ENCODE assay signal across 14 cellular contexts in the genomic region with DNA sequence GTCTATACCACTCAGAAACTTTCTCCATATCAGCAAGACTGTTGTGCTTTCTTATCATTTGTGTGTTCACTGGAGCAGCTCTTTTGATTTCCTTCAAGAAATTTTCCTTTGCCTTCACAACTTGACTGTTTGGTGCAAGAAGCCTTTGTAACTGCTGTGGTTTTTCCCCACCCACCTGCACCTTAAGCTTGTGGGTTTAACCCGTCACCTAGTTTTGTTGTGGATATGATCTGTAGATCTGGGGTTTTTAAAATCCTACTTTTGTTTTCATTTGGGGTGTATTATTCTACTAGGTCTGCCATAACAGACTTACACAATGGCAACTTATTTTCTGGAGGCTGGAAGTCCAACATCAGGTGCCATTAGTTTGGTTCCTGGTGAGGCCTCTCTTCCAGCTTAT.
DNase-seq lines count a peak whose midpoint lies in the region; ATAC-seq lines count a peak whose summit lies in the region.
"Had no signal": no experiment of that assay in that cellular context is flagged by ENCODE, and none has a peak within 500 bp of the region (broad histone marks: within the 10 kb centered on the region; RNA-seq: fewer than 3 reads in every experiment).

No MANE protein-coding gene starts in this region.

- peaks cover 12% of the 10 kb centered on the region for H3K36me3 Mint-ChIP-seq in T-helper 1 cell treated with Interleukin-12 subunit alpha and Interleukin-12 subunit beta and Interleukin-4 antibody, amounts not matched to agents 30 μg/mL and 1 μg/mL, for 36 hours (ENCODE audit: low read depth)
- no peaks in the 10 kb centered on the region for H3K36me3 Mint-ChIP-seq in activated T-cell treated with anti-CD3 and anti-CD28 coated beads, Interleukin-2, amount 50 U/mL, for 24 hours (ENCODE audit: low read depth)
- H3K36me3 Mint-ChIP-seq in stimulated activated naive B cell treated with anti-CD40 and anti-IgM and Interleukin-4, amounts not matched to agents 10 μg/mL and 1 μg/mL and 100 μg/mL, for 72 hours, result peaks cover 8 to 12% of the 10 kb centered on the region in 2 donors

- peak overlapping the region; percentile 76 for H3K27ac Mint-ChIP-seq in T-helper 1 cell treated with Interleukin-12 subunit alpha and Interleukin-12 subunit beta and Interleukin-4 antibody, amounts not matched to agents 30 μg/mL and 1 μg/mL, for 36 hours
- H3K27ac Mint-ChIP-seq in activated T-cell treated with anti-CD3 and anti-CD28 coated beads, Interleukin-2, amount 50 U/mL, for 24 hours, result peak overlapping the region; percentile 30
- H3K27ac Mint-ChIP-seq in stimulated activated naive B cell treated with anti-CD40 and anti-IgM and Interleukin-4, amounts not matched to agents 10 μg/mL and 1 μg/mL and 100 μg/mL, for 72 hours, result peak overlapping the region; percentile 80
- H3K27ac Mint-ChIP-seq: GM23338, nephron had no signal

- peaks cover 12% of the 10 kb centered on the region for H3K4me1 Mint-ChIP-seq in T-helper 1 cell treated with Interleukin-12 subunit alpha and Interleukin-12 subunit beta and Interleukin-4 antibody, amounts not matched to agents 30 μg/mL and 1 μg/mL, for 36 hours (ENCODE audit: low read depth)
- peaks cover 27% of the 10 kb centered on the region for H3K4me1 Mint-ChIP-seq in activated T-cell treated with anti-CD3 and anti-CD28 coated beads, Interleukin-2, amount 50 U/mL, for 24 hours (ENCODE audit: low read depth)
- H3K4me1 Mint-ChIP-seq in stimulated activated naive B cell treated with anti-CD40 and anti-IgM and Interleukin-4, amounts not matched to agents 10 μg/mL and 1 μg/mL and 100 μg/mL, for 72 hours, result peaks cover 6 to 7% of the 10 kb centered on the region in 2 donors
- H3K4me1 Mint-ChIP-seq: GM23338, nephron had no signal

- ATAC-seq in stimulated activated naive B cell treated with anti-CD40 and anti-IgM and Interleukin-4, amounts not matched to agents 10 μg/mL and 1 μg/mL and 100 μg/mL, for 72 hours (replicated peaks), result peak; percentile 83 to 93
- no peak for ATAC-seq in GM21528 (IDR thresholded peaks at IDR 0.05; ENCODE audit: low FRiP score, unreplicated experiment)
- ATAC-seq: GM23338 had no signal

- DNase-seq in T-helper 1 cell, result no peak
- peak; percentile 55 for DNase-seq in activated T-cell treated with anti-CD3 and anti-CD28 coated beads, Interleukin-2, amount 50 U/mL, for 24 hours
- DNase-seq in stimulated activated CD4-positive, alpha-beta T cell treated with anti-CD3 and anti-CD28 coated beads, Interleukin-15, amount 100 ng/mL, for 24 hours, result peak; percentile 77
- DNase-seq in stimulated activated naive B cell treated with anti-CD40 and anti-IgM and Interleukin-4, amounts not matched to agents 10 μg/mL and 1 μg/mL and 100 μg/mL, for 72 hours, result peak; percentile 44
- DNase-seq in NCI-H345 treated with DMSO at 0.1 percent for 48 hours (lab: John Stamatoyannopoulos, UW; ENCODE audit: unreplicated experiment), result no peak
- no peak for DNase-seq in GM19240 (ENCODE audit: insufficient read length, low spot score)
- DNase-seq: Caco-2, NCI-H524, RPMI8226, transverse colon had no signal

- H3K4me3 Mint-ChIP-seq in T-helper 1 cell treated with Interleukin-12 subunit alpha and Interleukin-12 subunit beta and Interleukin-4 antibody, amounts not matched to agents 30 μg/mL and 1 μg/mL, for 36 hours, result peak overlapping the region; percentile 43
- no peak overlapping the region for H3K4me3 Mint-ChIP-seq in activated T-cell treated with anti-CD3 and anti-CD28 coated beads, Interleukin-2, amount 50 U/mL, for 24 hours
- H3K4me3 Mint-ChIP-seq in stimulated activated naive B cell treated with anti-CD40 and anti-IgM and Interleukin-4, amounts not matched to agents 10 μg/mL and 1 μg/mL and 100 μg/mL, for 72 hours, result no peak overlapping the region
- H3K4me3 Mint-ChIP-seq: GM23338, nephron had no signal

- peaks cover 42% of the 10 kb centered on the region for H3K9me3 Mint-ChIP-seq in T-helper 1 cell treated with Interleukin-12 subunit alpha and Interleukin-12 subunit beta and Interleukin-4 antibody, amounts not matched to agents 30 μg/mL and 1 μg/mL, for 36 hours
- peaks cover 16% of the 10 kb centered on the region for H3K9me3 Mint-ChIP-seq in activated T-cell treated with anti-CD3 and anti-CD28 coated beads, Interleukin-2, amount 50 U/mL, for 24 hours
- peaks cover 11 to 15% of the 10 kb centered on the region in 2 donors for H3K9me3 Mint-ChIP-seq in stimulated activated naive B cell treated with anti-CD40 and anti-IgM and Interleukin-4, amounts not matched to agents 10 μg/mL and 1 μg/mL and 100 μg/mL, for 72 hours

- peaks cover 12% of the 10 kb centered on the region for H3K27me3 Mint-ChIP-seq in T-helper 1 cell treated with Interleukin-12 subunit alpha and Interleukin-12 subunit beta and Interleukin-4 antibody, amounts not matched to agents 30 μg/mL and 1 μg/mL, for 36 hours (ENCODE audit: low read depth)
- H3K27me3 Mint-ChIP-seq in activated T-cell treated with anti-CD3 and anti-CD28 coated beads, Interleukin-2, amount 50 U/mL, for 24 hours, result no peaks in the 10 kb centered on the region
- H3K27me3 Mint-ChIP-seq in stimulated activated naive B cell treated with anti-CD40 and anti-IgM and Interleukin-4, amounts not matched to agents 10 μg/mL and 1 μg/mL and 100 μg/mL, for 72 hours, result peaks cover 4 to 22% of the 10 kb centered on the region in 2 donors

Comparison
In these comparisons a context has a peak if more than half of its experiments do, and no peak if none do; other contexts are left out.
1. H3K27ac Mint-ChIP-seq: peak in every context shown above with its lines; median percentile 80 in stimulated activated naive B cell treated with anti-CD40 and anti-IgM and Interleukin-4, amounts not matched to agents 10 μg/mL and 1 μg/mL and 100 μg/mL, for 72 hours; 76 in T-helper 1 cell treated with Interleukin-12 subunit alpha and Interleukin-12 subunit beta and Interleukin-4 antibody, amounts not matched to agents 30 μg/mL and 1 μg/mL, for 36 hours; 30 in activated T-cell treated with anti-CD3 and anti-CD28 coated beads, Interleukin-2, amount 50 U/mL, for 24 hours.
2. DNase-seq: peak in activated T-cell treated with anti-CD3 and anti-CD28 coated beads, Interleukin-2, amount 50 U/mL, for 24 hours (single experiment), stimulated activated CD4-positive, alpha-beta T cell treated with anti-CD3 and anti-CD28 coated beads, Interleukin-15, amount 100 ng/mL, for 24 hours (single experiment) and stimulated activated naive B cell treated with anti-CD40 and anti-IgM and Interleukin-4, amounts not matched to agents 10 μg/mL and 1 μg/mL and 100 μg/mL, for 72 hours (single experiment); none in T-helper 1 cell (0 of 5), NCI-H345 treated with DMSO at 0.1 percent for 48 hours (single experiment) and GM19240 (single experiment).